ENCODE assay signal across 16 cellular contexts in genomic region chr5:145360936-145361335, GRCh38.
DNase-seq lines count a peak whose midpoint lies in the region; ATAC-seq and TF ChIP-seq lines count a peak whose summit lies in the region.
"Had no signal": no experiment of that assay in that cellular context is flagged by ENCODE, and none has a peak within 500 bp of the region (broad histone marks: within the 10 kb centered on the region; RNA-seq: fewer than 3 reads in every experiment).

No MANE protein-coding gene starts in this region.

- H3K9ac ChIP-seq in mesenchymal stem cell (ENCODE audit: low read length), result no peak overlapping the region

- no peak overlapping the region for H4K8ac ChIP-seq in mesenchymal stem cell (ENCODE audit: low read length)

- H3K23ac ChIP-seq in mesenchymal stem cell (ENCODE audit: low read length in 2 of 2), result no peak overlapping the region

- H3K36me3 ChIP-seq in mesenchymal stem cell (ENCODE audit: control insufficient read depth in 1 of 2, insufficient read depth in 2 of 2, low read depth in 1 of 2, low read length in 2 of 2), result no peaks in the 10 kb centered on the region
- H3K36me3 ChIP-seq: SJCRH30 had no signal

- no peak overlapping the region for H2BK15ac ChIP-seq in mesenchymal stem cell (ENCODE audit: low read depth, poor library complexity, severe bottlenecking)

- ATAC-seq in GM19455 (IDR thresholded peaks at IDR 0.05; ENCODE audit: unreplicated experiment) (no peak), natural killer cell (no peak), GM21717 (IDR thresholded peaks at IDR 0.05; ENCODE audit: unreplicated experiment) (no peak)

- no peak overlapping the region for H2AFZ ChIP-seq in mesenchymal stem cell (ENCODE audit: low read depth, low read length)

- DNase-seq in AG20443 (ENCODE audit: low spot score) (peak; percentile 15), NCI-H226 (peak; percentile 55), cardiac fibroblast (ENCODE audit: low read depth in 2 of 2) (peak; percentile 37 to 47), mesenchymal stem cell (no peak), natural killer cell (no peak), H4 (ENCODE audit: low spot score) (no peak)
- DNase-seq: CD4-positive, CD25-positive, alpha-beta regulatory T cell; GF-D8; GOT3; NCI-H1417; NCI-H2029 treated with DMSO at 0.1 percent for 48 hours; NCI-H2227 treated with DMSO at 0.1 percent for 48 hours; NCI-H526 treated with DMSO at 0.1 percent for 48 hours; SJCRH30 had no signal

- H3K4me3 ChIP-seq in cardiac fibroblast (replicated peaks in 1 of 2; ENCODE audit: low read depth in 2 of 2, low read length in 2 of 2) (no peak overlapping the region), mesenchymal stem cell (ENCODE audit: insufficient read depth in 1 of 2, low read depth in 1 of 2, low read length in 2 of 2) (no peak overlapping the region)
- H3K4me3 ChIP-seq: SJCRH30 had no signal

- H3K27me3 ChIP-seq in mesenchymal stem cell (ENCODE audit: control insufficient read depth in 1 of 2, insufficient read depth in 1 of 2, low read length in 2 of 2), result no peaks in the 10 kb centered on the region
- H3K27me3 ChIP-seq: SJCRH30 had no signal

- intact Hi-C loops in natural killer cell (cut with micrococcal nuclease), result no loop called here

- no peak overlapping the region for H3K4ac ChIP-seq in mesenchymal stem cell (ENCODE audit: low read depth in 1 of 2, low read length in 2 of 2)

- H4K91ac ChIP-seq in mesenchymal stem cell (ENCODE audit: low read length), result no peak overlapping the region

- no peak overlapping the region for H3K4me3 Mint-ChIP-seq in natural killer cell
- H3K4me3 Mint-ChIP-seq: CD4-positive, CD25-positive, alpha-beta regulatory T cell had no signal

- peaks cover 2% of the 10 kb centered on the region for H3K4me1 ChIP-seq in mesenchymal stem cell (ENCODE audit: control insufficient read depth, insufficient read depth, low read depth, low read length)
- H3K4me1 ChIP-seq: SJCRH30 had no signal

- no peaks in the 10 kb centered on the region for H3K4me1 Mint-ChIP-seq in natural killer cell
- H3K4me1 Mint-ChIP-seq: CD4-positive, CD25-positive, alpha-beta regulatory T cell had no signal

- H3K9me3 ChIP-seq in mesenchymal stem cell (ENCODE audit: control insufficient read depth, low read length), result no peaks in the 10 kb centered on the region
- H3K9me3 ChIP-seq: SJCRH30 had no signal

- no peaks in the 10 kb centered on the region for H3K27me3 Mint-ChIP-seq in natural killer cell (ENCODE audit: low read depth in 2 of 2)
- H3K27me3 Mint-ChIP-seq: CD4-positive, CD25-positive, alpha-beta regulatory T cell had no signal

- no peak overlapping the region for H3K14ac ChIP-seq in mesenchymal stem cell (ENCODE audit: low read length in 2 of 2)

- H2AK5ac ChIP-seq in mesenchymal stem cell (ENCODE audit: low read length, severe bottlenecking), result no peak overlapping the region

- H2BK12ac ChIP-seq in mesenchymal stem cell (ENCODE audit: low read length in 2 of 2), result peak overlapping the region in 1 of 2 experiments; percentile 5

- H3K4me2 ChIP-seq in mesenchymal stem cell (ENCODE audit: low read length, poor library complexity, severe bottlenecking), result no peak overlapping the region

- no peak overlapping the region for H2BK120ac ChIP-seq in mesenchymal stem cell (ENCODE audit: low read depth, low read length)

- H3K79me1 ChIP-seq in mesenchymal stem cell (replicated peaks; ENCODE audit: low read length, poor library complexity, severe bottlenecking), result no peaks in the 10 kb centered on the region

- H3K27ac ChIP-seq in mesenchymal stem cell (ENCODE audit: low read length, poor library complexity, severe bottlenecking), result peak overlapping the region; percentile 44
- H3K27ac ChIP-seq: SJCRH30 had no signal

- TF ChIP-seq CTCF in cardiac fibroblast (IDR thresholded peaks at IDR 0.05; ENCODE audit: low read depth, low read length) (no peak), natural killer cell (IDR thresholded peaks at IDR 0.05) (no peak)

- no peak overlapping the region for H3K27ac Mint-ChIP-seq in natural killer cell
- H3K27ac Mint-ChIP-seq: CD4-positive, CD25-positive, alpha-beta regulatory T cell had no signal

- H3K36me3 Mint-ChIP-seq in natural killer cell, result no peaks in the 10 kb centered on the region
- H3K36me3 Mint-ChIP-seq: CD4-positive, CD25-positive, alpha-beta regulatory T cell had no signal

- H2BK5ac ChIP-seq in mesenchymal stem cell (ENCODE audit: low read depth, low read length, poor library complexity, severe bottlenecking), result no peak overlapping the region

- peaks cover 15 to 27% of the 10 kb centered on the region in 2 donors for H3K9me3 Mint-ChIP-seq in natural killer cell

- no peak overlapping the region for H3K18ac ChIP-seq in mesenchymal stem cell (ENCODE audit: low read depth in 1 of 2, low read length in 2 of 2)

Comparison
In these comparisons a context has a peak if more than half of its experiments do, and no peak if none do; other contexts are left out.
1. DNase-seq: peak in AG20443 (single experiment), NCI-H226 (single experiment) and cardiac fibroblast (2 of 2); none in mesenchymal stem cell (single experiment), natural killer cell (single experiment) and H4 (single experiment).